Comparison of ENCODE assay signal across 20 cellular contexts in the genomic region with DNA sequence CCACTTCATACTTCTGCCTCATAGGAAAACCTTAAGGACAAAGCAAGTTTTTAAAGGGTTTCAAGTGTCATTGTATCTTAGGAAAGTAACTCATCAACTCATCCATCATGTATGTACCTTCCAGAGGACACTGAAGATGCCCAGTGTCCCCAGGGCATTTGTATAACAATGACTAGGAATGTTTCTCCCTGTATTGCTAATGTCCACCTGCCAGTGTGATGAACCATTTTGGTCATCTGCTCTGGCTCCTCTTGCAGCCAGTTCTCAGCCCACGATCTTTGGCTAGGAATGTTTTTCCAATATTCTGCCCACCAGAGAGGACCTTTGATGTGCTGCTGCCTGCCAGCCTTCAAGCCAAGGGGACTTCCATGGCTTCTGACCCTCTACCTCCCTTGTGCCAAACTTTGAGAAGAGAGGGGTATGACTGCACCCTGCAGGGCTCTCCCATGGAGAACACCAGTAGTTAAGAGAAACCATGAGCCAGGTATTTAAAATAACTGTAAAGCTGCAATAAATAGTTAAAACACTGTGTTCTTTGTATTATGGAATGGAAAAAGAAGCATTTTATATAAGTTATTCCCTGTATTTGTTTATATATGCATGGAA. TPM values are rescaled to one million over a fixed set of nuclear protein-coding genes. Genes with fewer than 3 reads are reported as not detected.
DNase-seq lines count a peak whose midpoint lies in the region; ATAC-seq and TF ChIP-seq lines count a peak whose summit lies in the region.
"Had no signal": no experiment of that assay in that cellular context is flagged by ENCODE, and none has a peak within 500 bp of the region (broad histone marks: within the 10 kb centered on the region; RNA-seq: fewer than 3 reads in every experiment).

No MANE protein-coding gene starts in this region.

- DNase-seq in left ventricle myocardium inferior, result no peak
- no peak for DNase-seq in heart left ventricle
- no peak for DNase-seq in memory B cell (ENCODE audit: low spot score in 2 of 2)
- DNase-seq in CD8-positive, alpha-beta memory T cell, result no peak
- DNase-seq in ACHN, result no peak
- DNase-seq in mesothelial cell of epicardium (ENCODE audit: low spot score in 2 of 2, unreplicated experiment in 2 of 2), result no peak
- no peak for DNase-seq in NCI-H510A treated with DMSO at 0.1 percent for 48 hours (lab: John Stamatoyannopoulos, UW)
- DNase-seq: C1 segment of cervical spinal cord, Caco-2, DMS53, NCI-H1436, NCI-H2081 treated with DMSO at 0.1 percent for 48 hours, NCI-H226, NCI-H69, SK-N-SH had no signal

- H3K9me3 ChIP-seq in left ventricle myocardium inferior (replicated peaks) (no peaks in the 10 kb centered on the region), heart left ventricle (no peaks in the 10 kb centered on the region), Loucy (ENCODE audit: insufficient read depth, low read depth, low read length) (no peaks in the 10 kb centered on the region)
- no peaks in the 10 kb centered on the region for H3K9me3 ChIP-seq in CD8-positive, alpha-beta memory T cell (ENCODE audit: low read length)
- H3K9me3 ChIP-seq: Caco-2, SK-N-SH had no signal

- no peak overlapping the region for H2AFZ ChIP-seq in Loucy (ENCODE audit: low read length)

- H3K27me3 ChIP-seq in left ventricle myocardium inferior (ENCODE audit: low read depth), result no peaks in the 10 kb centered on the region
- no peaks in the 10 kb centered on the region for H3K27me3 ChIP-seq in heart left ventricle
- no peaks in the 10 kb centered on the region for H3K27me3 ChIP-seq in Loucy (ENCODE audit: insufficient read depth, low read length, poor library complexity, severe bottlenecking)
- H3K27me3 ChIP-seq in CD8-positive, alpha-beta memory T cell (ENCODE audit: insufficient read depth, low read length, poor library complexity, severe bottlenecking), result no peaks in the 10 kb centered on the region

- H3K27ac Mint-ChIP-seq in memory B cell (no peak overlapping the region), mesothelial cell of epicardium (no peak overlapping the region)
- H3K27ac Mint-ChIP-seq in CD8-positive, alpha-beta memory T cell, result peak overlapping the region in 2 of 8 donors; percentile 61 to 68

- TF ChIP-seq POLR2A in heart left ventricle (IDR thresholded peaks at IDR 0.05), result no peak

- peaks cover 48% of the 10 kb centered on the region for H3K4me1 ChIP-seq in left ventricle myocardium inferior
- H3K4me1 ChIP-seq in heart left ventricle, result peaks cover 0 to 50% (median 18%) of the 10 kb centered on the region in 12 donors
- H3K4me1 ChIP-seq in Loucy (ENCODE audit: insufficient read depth, low read length, poor library complexity, severe bottlenecking), result no peaks in the 10 kb centered on the region
- no peaks in the 10 kb centered on the region for H3K4me1 ChIP-seq in CD8-positive, alpha-beta memory T cell (ENCODE audit: insufficient read depth, low read length)
- H3K4me1 ChIP-seq: Caco-2 had no signal

- intact Hi-C loops in left ventricle myocardium inferior (cut with micrococcal nuclease) (no loop called here), heart left ventricle (cut with DNase I) (no loop called here)

- no peaks in the 10 kb centered on the region for H3K79me2 ChIP-seq in Loucy (ENCODE audit: insufficient read depth, low read length)

- H4K20me1 ChIP-seq in Loucy (ENCODE audit: insufficient read depth, low read length, poor library complexity, severe bottlenecking), result no peaks in the 10 kb centered on the region

- no peak overlapping the region for H3K9ac ChIP-seq in Loucy (ENCODE audit: low read depth, low read length, poor library complexity, severe bottlenecking)
- H3K9ac ChIP-seq: SK-N-SH had no signal

- peaks cover 5% of the 10 kb centered on the region for H3K36me3 ChIP-seq in left ventricle myocardium inferior
- H3K36me3 ChIP-seq in heart left ventricle, result peaks cover 0 to 20% (median 4%) of the 10 kb centered on the region in 9 donors
- H3K36me3 ChIP-seq in Loucy (ENCODE audit: insufficient read depth, low read length), result peaks cover 3% of the 10 kb centered on the region; the same call in 1 of the 2 replicates
- no peaks in the 10 kb centered on the region for H3K36me3 ChIP-seq in CD8-positive, alpha-beta memory T cell (ENCODE audit: insufficient read depth, low read length)

- no peak overlapping the region for H3K4me3 Mint-ChIP-seq in memory B cell
- no peak overlapping the region for H3K4me3 Mint-ChIP-seq in CD8-positive, alpha-beta memory T cell
- H3K4me3 Mint-ChIP-seq in mesothelial cell of epicardium, result no peak overlapping the region

- no peak for TF ChIP-seq CTCF in left ventricle myocardium inferior (IDR thresholded peaks at IDR 0.05; ENCODE audit: borderline replicate concordance)
- TF ChIP-seq CTCF in heart left ventricle (IDR thresholded peaks at IDR 0.05), result no peak
- peak; percentile 40 for TF ChIP-seq CTCF in Loucy (conservative IDR thresholded peaks at IDR 0.05; ENCODE audit: low read length)
- no peak for TF ChIP-seq CTCF in mesothelial cell of epicardium (IDR thresholded peaks at IDR 0.05; ENCODE audit: unreplicated experiment)

- WGBS in heart left ventricle, 4 donors, result 32 to 57% (median 50%) methylated on average over 1 of the region's 1 CpG

- H3K4me2 ChIP-seq in Loucy (ENCODE audit: low read depth, low read length, poor library complexity, severe bottlenecking), result no peak overlapping the region
- H3K4me2 ChIP-seq: SK-N-SH had no signal

- CTCF ChIA-PET in CD8-positive, alpha-beta memory T cell (lab: Charles Lee), result interaction anchor here (1.3 kb wide), 1 partner anchor 10 kb away, joined by 3 read pairs; no protein-coding TSS in a partner anchor

- H3K9me2 ChIP-seq in Loucy (replicated peaks; ENCODE audit: low read depth, low read length), result no peaks in the 10 kb centered on the region
- H3K9me2 ChIP-seq: SK-N-SH had no signal

- H3K4me1 Mint-ChIP-seq in memory B cell (peaks cover 7% of the 10 kb centered on the region), mesothelial cell of epicardium (peaks cover 12% of the 10 kb centered on the region)
- H3K4me1 Mint-ChIP-seq in CD8-positive, alpha-beta memory T cell, result peaks cover 2 to 30% (median 5%) of the 10 kb centered on the region in 3 donors

- in situ Hi-C loops in ACHN (cut with HindIII; ENCODE audit: low pct_ligation_motif_present, low pct_unique_long_range_greater_than_20kb, low sequenced_read_pairs), result no loop called here

- H3K9me3 Mint-ChIP-seq in memory B cell (no peaks in the 10 kb centered on the region), mesothelial cell of epicardium (no peaks in the 10 kb centered on the region)
- H3K9me3 Mint-ChIP-seq in CD8-positive, alpha-beta memory T cell, result no peaks in the 10 kb centered on the region

- ATAC-seq in heart left ventricle (no peak), memory B cell (ENCODE audit: low read depth) (peak; percentile 44)
- ATAC-seq: Right ventricle myocardium inferior had no signal

- no peak overlapping the region for H3K4me3 ChIP-seq in left ventricle myocardium inferior
- no peak overlapping the region for H3K4me3 ChIP-seq in heart left ventricle
- H3K4me3 ChIP-seq in Loucy (ENCODE audit: low read length, poor library complexity, severe bottlenecking), result no peak overlapping the region
- no peak overlapping the region for H3K4me3 ChIP-seq in CD8-positive, alpha-beta memory T cell (ENCODE audit: low read length)

- no peaks in the 10 kb centered on the region for H3F3A ChIP-seq in Loucy (ENCODE audit: low read depth)

- H3K27me3 Mint-ChIP-seq in memory B cell (no peaks in the 10 kb centered on the region), mesothelial cell of epicardium (ENCODE audit: low read depth) (no peaks in the 10 kb centered on the region)
- no peaks in the 10 kb centered on the region for H3K27me3 Mint-ChIP-seq in CD8-positive, alpha-beta memory T cell

- POLR2A ChIA-PET in CD8-positive, alpha-beta memory T cell (lab: Charles Lee), result no interaction called here

- peak overlapping the region; percentile 87 for H3K27ac ChIP-seq in left ventricle myocardium inferior (replicated peaks)
- H3K27ac ChIP-seq in heart left ventricle, result peak overlapping the region in 1 of 12 donors; percentile 12
- H3K27ac ChIP-seq in CD8-positive, alpha-beta memory T cell (ENCODE audit: low read depth, low read length), result no peak overlapping the region

- H3K36me3 Mint-ChIP-seq in memory B cell (no peaks in the 10 kb centered on the region), mesothelial cell of epicardium (no peaks in the 10 kb centered on the region)
- H3K36me3 Mint-ChIP-seq in CD8-positive, alpha-beta memory T cell, result peaks cover 0 to 4% (median 0%) of the 10 kb centered on the region in 3 donors

RNA-seq across cellular contexts. Expression of a gene that starts 11.4 kb away (rescaled TPM):
- total RNA-seq in left ventricle myocardium inferior, result 154 TPM
- total RNA-seq in heart left ventricle, result 100 to 1,000 TPM in 8 of 9 donors, 10 to 100 TPM in 1; 95.9 to 233 (median 159) TPM
- 10 to 100 TPM; 38.6 to 99.8 TPM for polyA plus RNA-seq in heart left ventricle
- not detected for total RNA-seq in CD8-positive, alpha-beta memory T cell
- polyA plus RNA-seq in CD8-positive, alpha-beta memory T cell, result 0.14 TPM
- total RNA-seq in mesothelial cell of epicardium, result not detected in 3 replicates
- total RNA-seq: A172; Caco-2; G401; T-helper 1 cell treated with Interleukin-12 subunit alpha and Interleukin-12 subunit beta and Interleukin-4 antibody, amounts not matched to agents 30 ng/mL and 1 ng/mL, for 36 hours had no signal
- polyA plus RNA-seq: SK-N-SH had no signal

RNA-seq across cellular contexts. Expression of a gene that starts 26.3 kb away (rescaled TPM):
- total RNA-seq in left ventricle myocardium inferior (193 TPM), heart left ventricle (100 to 1,000 TPM; 164 to 231 (median 197) TPM), mesothelial cell of epicardium (45.6 to 48.9 TPM (median 46.5 TPM) in 3 replicates)
- polyA plus RNA-seq in heart left ventricle, result 100 to 1,000 TPM; 245 to 256 TPM
- 100 to 1,000 TPM; 121 to 124 TPM for total RNA-seq in CD8-positive, alpha-beta memory T cell
- polyA plus RNA-seq in CD8-positive, alpha-beta memory T cell, result 425 TPM

RNA-seq across cellular contexts. Expression of a gene that starts 30.9 kb away (rescaled TPM):
- total RNA-seq in left ventricle myocardium inferior (84.2 TPM), heart left ventricle (100 to 1,000 TPM in 2 of 9 donors, 10 to 100 TPM in 7; 70.9 to 117 (median 79.4) TPM), mesothelial cell of epicardium (62.1 to 70.8 TPM (median 67.7 TPM) in 3 replicates)
- polyA plus RNA-seq in heart left ventricle, result 10 to 100 TPM; 45.1 to 57.7 TPM
- total RNA-seq in CD8-positive, alpha-beta memory T cell, result 10 to 100 TPM; 76.6 to 89.5 TPM
- 42.6 TPM for polyA plus RNA-seq in CD8-positive, alpha-beta memory T cell

RNA-seq across cellular contexts. Expression of a gene that starts 58.9 kb away (rescaled TPM):
- total RNA-seq in left ventricle myocardium inferior, result 21.0 TPM
- 10 to 100 TPM; 12.6 to 23.4 (median 20.1) TPM for total RNA-seq in heart left ventricle
- polyA plus RNA-seq in heart left ventricle, result 10 to 100 TPM in 1 of 2 donors, 1 to 10 TPM in 1; 4.0 to 15.4 TPM
- 10 to 100 TPM; 31.8 to 35.6 TPM for total RNA-seq in CD8-positive, alpha-beta memory T cell
- polyA plus RNA-seq in CD8-positive, alpha-beta memory T cell, result 40.0 TPM
- total RNA-seq in mesothelial cell of epicardium, result 39.4 to 41.3 TPM (median 39.4 TPM) in 3 replicates

Comparison
In these comparisons a context has a peak if more than half of its experiments do, and no peak if none do; other contexts are left out.
1. RNA of a gene that starts 11.4 kb away (total RNA-seq): 95.9 to 233 TPM in heart left ventricle and 154 TPM in left ventricle myocardium inferior (single experiment); not detected in CD8-positive, alpha-beta memory T cell and not detected in mesothelial cell of epicardium; every median in the first group is over 10 times any median in the second.